ENCODE assay signal across 8 cellular contexts in genomic region chr20:62366370-62367135, GRCh38. TPM values are rescaled to one million over a fixed set of nuclear protein-coding genes. Genes with fewer than 3 reads are reported as not detected.
A peak's percentile ranks its signal among the peaks of the same experiment; 100 is the strongest.
DNase-seq lines count a peak whose midpoint lies in the region; ATAC-seq and TF ChIP-seq lines count a peak whose summit lies in the region.

No MANE protein-coding gene starts in this region.

- DNase-seq in NCI-H510A treated with DMSO at 0.1 percent for 48 hours (lab: John Stamatoyannopoulos, UW) (peak; percentile 49), epithelial cell of esophagus (ENCODE audit: low read depth) (no peak), natural killer cell (no peak)
- no peak for DNase-seq in effector CD4-positive, alpha-beta T cell

- peak overlapping the region; percentile 21 for H3K4me3 Mint-ChIP-seq in natural killer cell

- ATAC-seq in GM18498 (IDR thresholded peaks at IDR 0.05; ENCODE audit: unreplicated experiment): peak; percentile 37
- ATAC-seq in natural killer cell: peak in 1 of 3 donors; percentile 12
- ATAC-seq in HG02970 (IDR thresholded peaks at IDR 0.05; ENCODE audit: low FRiP score, unreplicated experiment): no peak
- no peak for ATAC-seq in GM21528 (IDR thresholded peaks at IDR 0.05; ENCODE audit: low FRiP score, unreplicated experiment)
- ATAC-seq in GM18909 (IDR thresholded peaks at IDR 0.05; ENCODE audit: poor library complexity, unreplicated experiment): no peak

- H3K4me3 ChIP-seq in epithelial cell of esophagus (ENCODE audit: low read length): peak overlapping the region; percentile 94

- H3K36me3 Mint-ChIP-seq in natural killer cell: no peaks in the 10 kb centered on the region

- peaks cover 0 to 26% of the 10 kb centered on the region in 2 donors for H3K27me3 Mint-ChIP-seq in natural killer cell (ENCODE audit: low read depth in 2 of 2)

- intact Hi-C loops in natural killer cell (cut with micrococcal nuclease): no loop called here

- no peaks in the 10 kb centered on the region for H3K9me3 Mint-ChIP-seq in natural killer cell

- no peak overlapping the region for H3K27ac Mint-ChIP-seq in natural killer cell

- peaks cover 0 to 6% of the 10 kb centered on the region in 2 donors for H3K4me1 Mint-ChIP-seq in natural killer cell

- TF ChIP-seq CTCF in epithelial cell of esophagus (IDR thresholded peaks at IDR 0.05; ENCODE audit: insufficient read depth, low read depth, low read length, missing control alignments) (no peak), natural killer cell (IDR thresholded peaks at IDR 0.05) (no peak)

RNA-seq across cellular contexts. Expression of gene LAMA5, which starts 0.6 kb away (rescaled TPM):
- 1 to 10 TPM; 1.0 to 4.3 (median 1.4) TPM for total RNA-seq in natural killer cell

RNA-seq across cellular contexts. Expression of gene RPS21, which starts 20.4 kb away (rescaled TPM):
- total RNA-seq in natural killer cell: 1,000 to 10,000 TPM in 2 of 3 donors, 100 to 1,000 TPM in 1; 887 to 1,244 (median 1,112) TPM

RNA-seq across cellular contexts. Expression of gene CABLES2, which starts 40.5 kb away (rescaled TPM):
- 1 to 10 TPM; 8.0 to 9.3 (median 8.4) TPM for total RNA-seq in natural killer cell
